Comparison of ENCODE assay signal across 10 cellular contexts in the genomic region with DNA sequence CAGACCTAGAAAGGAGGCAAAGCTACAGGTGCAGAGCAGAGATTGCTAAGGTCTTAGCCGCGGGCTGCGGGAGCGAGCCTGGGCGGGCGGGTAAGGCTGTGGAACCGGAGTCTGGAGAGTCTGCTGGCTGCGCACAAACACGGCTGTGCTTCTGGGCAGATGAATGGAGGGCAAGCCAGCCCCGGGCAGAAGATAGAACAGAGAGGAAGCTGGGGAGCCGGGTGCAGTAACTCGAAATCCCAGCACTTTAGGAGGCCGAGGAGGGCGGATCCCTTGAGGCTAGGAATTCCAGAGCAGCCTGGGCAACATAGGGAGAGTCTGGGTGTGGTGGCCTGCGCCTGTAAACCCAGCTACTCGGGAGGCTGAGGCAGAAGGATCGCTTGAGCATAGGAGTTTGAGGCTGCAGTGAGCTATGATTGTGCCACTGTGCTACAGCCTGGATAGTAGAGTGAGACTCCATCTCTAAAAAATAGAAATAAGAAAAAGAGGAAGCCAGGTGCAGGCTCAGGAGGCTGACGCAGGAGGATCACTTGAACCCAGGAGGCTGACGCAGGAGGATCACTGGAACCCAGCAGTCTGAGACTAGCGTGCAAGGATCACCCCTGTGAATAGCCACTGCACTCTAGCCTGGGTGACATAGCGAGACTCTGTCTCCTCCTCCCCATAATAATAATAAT. TPM values are rescaled to one million over a fixed set of nuclear protein-coding genes. Genes with fewer than 3 reads are reported as not detected.
DNase-seq lines count a peak whose midpoint lies in the region; ATAC-seq and TF ChIP-seq lines count a peak whose summit lies in the region.
"Had no signal": no experiment of that assay in that cellular context is flagged by ENCODE, and none has a peak within 500 bp of the region (broad histone marks: within the 10 kb centered on the region; RNA-seq: fewer than 3 reads in every experiment).

No MANE protein-coding gene starts in this region.

- no peaks in the 10 kb centered on the region for H3K27me3 ChIP-seq in right cardiac atrium (ENCODE audit: control insufficient read depth, insufficient read depth)
- no peaks in the 10 kb centered on the region for H3K27me3 ChIP-seq in thymus (ENCODE audit: control insufficient read depth, insufficient read depth)

- H3K4me3 Mint-ChIP-seq in activated naive CD4-positive, alpha-beta T cell treated with anti-CD3 and anti-CD28 coated beads, Interleukin-2, amount 50 U/mL, for 24 hours, result peak overlapping the region; percentile 33
- H3K4me3 Mint-ChIP-seq in T-helper 17 cell (peak overlapping the region; percentile 78), glutamatergic neuron (ENCODE audit: unreplicated experiment) (no peak overlapping the region)

- 80% methylated on average over 21 of the region's 21 CpGs for WGBS in right cardiac atrium
- WGBS in thymus, result 95% methylated on average over 21 of the region's 21 CpGs

- peak overlapping the region; percentile 91 for H3K27ac ChIP-seq in right cardiac atrium (ENCODE audit: low read length)
- peak overlapping the region; percentile 57 for H3K27ac ChIP-seq in thymus (ENCODE audit: low read depth)

- H3K27me3 Mint-ChIP-seq in activated naive CD4-positive, alpha-beta T cell treated with anti-CD3 and anti-CD28 coated beads, Interleukin-2, amount 50 U/mL, for 24 hours, result no peaks in the 10 kb centered on the region
- H3K27me3 Mint-ChIP-seq in T-helper 17 cell (no peaks in the 10 kb centered on the region), glutamatergic neuron (ENCODE audit: unreplicated experiment) (peaks cover 5% of the 10 kb centered on the region)

- H3K36me3 ChIP-seq in thymus (ENCODE audit: control insufficient read depth, insufficient read depth), result no peaks in the 10 kb centered on the region

- H3K4me1 Mint-ChIP-seq in activated naive CD4-positive, alpha-beta T cell treated with anti-CD3 and anti-CD28 coated beads, Interleukin-2, amount 50 U/mL, for 24 hours, result peaks cover 82% of the 10 kb centered on the region
- peaks cover 53% of the 10 kb centered on the region for H3K4me1 Mint-ChIP-seq in T-helper 17 cell
- peaks cover 3% of the 10 kb centered on the region for H3K4me1 Mint-ChIP-seq in glutamatergic neuron (ENCODE audit: low read depth, unreplicated experiment)

- intact Hi-C loops in right cardiac atrium (cut with DNase I), result no loop called here

- no peaks in the 10 kb centered on the region for H3K9me3 ChIP-seq in T-helper 17 cell (ENCODE audit: control insufficient read depth, low read length, poor library complexity, severe bottlenecking)
- H3K9me3 ChIP-seq in right cardiac atrium (ENCODE audit: control insufficient read depth, low read length), result no peaks in the 10 kb centered on the region
- no peaks in the 10 kb centered on the region for H3K9me3 ChIP-seq in thymus (ENCODE audit: control insufficient read depth)

- H3K9me3 Mint-ChIP-seq in activated naive CD4-positive, alpha-beta T cell treated with anti-CD3 and anti-CD28 coated beads, Interleukin-2, amount 50 U/mL, for 24 hours, result no peaks in the 10 kb centered on the region
- peaks cover 8% of the 10 kb centered on the region for H3K9me3 Mint-ChIP-seq in glutamatergic neuron (ENCODE audit: unreplicated experiment)

- ATAC-seq in T-helper 17 cell, result no peak
- peak in 1 of 2 donors; percentile 33 for ATAC-seq in right cardiac atrium
- no peak for ATAC-seq in HG03097 (IDR thresholded peaks at IDR 0.05; ENCODE audit: low FRiP score, unreplicated experiment)
- no peak for ATAC-seq in GM21360 (IDR thresholded peaks at IDR 0.05; ENCODE audit: unreplicated experiment)

- no peak overlapping the region for H3K4me3 ChIP-seq in right cardiac atrium (ENCODE audit: low read length)
- no peak overlapping the region for H3K4me3 ChIP-seq in thymus (ENCODE audit: low read length)

- H3K27ac Mint-ChIP-seq in activated naive CD4-positive, alpha-beta T cell treated with anti-CD3 and anti-CD28 coated beads, Interleukin-2, amount 50 U/mL, for 24 hours, result peak overlapping the region; percentile 85
- H3K27ac Mint-ChIP-seq in T-helper 17 cell, result peak overlapping the region; percentile 99
- no peak overlapping the region for H3K27ac Mint-ChIP-seq in glutamatergic neuron (ENCODE audit: unreplicated experiment)

- DNase-seq in activated naive CD4-positive, alpha-beta T cell treated with Interleukin-2 at 50 U/mL for 16 hours, result no peak
- no peak for DNase-seq in T-helper 17 cell
- no peak for DNase-seq in right cardiac atrium
- DNase-seq in glutamatergic neuron, result no peak
- DNase-seq: NCI-H510A, RPMI8226 had no signal

- H3K4me1 ChIP-seq in right cardiac atrium (ENCODE audit: control insufficient read depth, insufficient read depth, low read length) (peaks cover 3% of the 10 kb centered on the region), thymus (ENCODE audit: control insufficient read depth, insufficient read depth, low read length) (peaks cover 9% of the 10 kb centered on the region)

- TF ChIP-seq CTCF in glutamatergic neuron (IDR thresholded peaks at IDR 0.05; ENCODE audit: partially characterized antibody, unreplicated experiment), result no peak

- H3K36me3 Mint-ChIP-seq in activated naive CD4-positive, alpha-beta T cell treated with anti-CD3 and anti-CD28 coated beads, Interleukin-2, amount 50 U/mL, for 24 hours, result peaks cover 2% of the 10 kb centered on the region
- H3K36me3 Mint-ChIP-seq in T-helper 17 cell (ENCODE audit: low read depth) (no peaks in the 10 kb centered on the region), glutamatergic neuron (ENCODE audit: unreplicated experiment) (no peaks in the 10 kb centered on the region)

RNA-seq across cellular contexts. Expression of a gene that starts 56.3 kb away (rescaled TPM):
- 10 to 100 TPM; 72.9 to 82.0 TPM for total RNA-seq in T-helper 17 cell
- 10 to 100 TPM; 17.0 to 29.7 (median 24.9) TPM for total RNA-seq in right cardiac atrium
- 8.6 TPM for polyA plus RNA-seq in right cardiac atrium
- 27.0 TPM for polyA plus RNA-seq in thymus
- total RNA-seq in glutamatergic neuron (ENCODE audit: unreplicated experiment), result 40.3 TPM
